Comparison of ENCODE assay signal across 4 cellular contexts in the genomic region with DNA sequence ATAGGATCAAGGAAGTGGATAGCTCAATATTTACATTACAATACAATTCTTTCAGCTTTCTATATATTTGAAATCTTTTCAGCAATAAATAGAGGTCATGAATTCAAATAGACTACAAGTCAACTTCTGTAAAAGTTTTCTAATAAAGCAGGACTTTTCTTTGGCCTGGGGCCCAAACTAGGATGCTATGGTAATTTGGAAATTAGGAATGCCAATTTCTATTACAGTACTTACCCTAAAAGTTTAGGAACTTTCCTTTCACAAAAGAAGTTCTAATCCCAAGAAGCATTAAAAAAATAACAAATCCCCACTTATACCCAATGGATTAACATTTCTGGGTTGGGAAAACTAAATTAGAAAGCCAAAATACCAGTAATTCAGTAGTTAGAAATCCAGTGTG.
"Had no signal": no experiment of that assay in that cellular context is flagged by ENCODE, and none has a peak within 500 bp of the region (broad histone marks: within the 10 kb centered on the region; RNA-seq: fewer than 3 reads in every experiment).

No MANE protein-coding gene starts in this region.

- DNase-seq: IMR-90, KBM-7, KG1 had no signal

- H3K4me3 ChIP-seq: K562 had no signal
